In the genomic region with DNA sequence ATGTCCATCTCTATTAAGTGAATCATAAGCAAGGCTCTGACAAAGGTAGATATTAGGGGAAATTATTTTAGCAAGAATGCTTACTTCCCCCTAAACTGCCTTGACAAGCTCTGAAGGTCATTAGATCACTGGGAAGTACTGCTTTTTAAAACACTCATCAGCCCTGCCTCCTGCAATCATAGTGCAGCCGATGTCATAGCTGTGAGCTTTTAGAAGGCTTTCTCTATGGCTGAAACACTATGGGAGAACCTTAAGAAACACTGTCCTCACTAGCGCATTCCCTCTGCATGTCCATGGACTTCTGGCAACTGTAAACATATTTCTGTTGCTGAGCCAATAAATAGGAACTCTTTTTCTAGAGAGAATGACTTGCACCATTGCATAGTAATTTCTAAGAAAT, we compare ENCODE assay signal across 1 cellular context.
TF ChIP-seq lines count a peak whose summit lies in the region.

No MANE protein-coding gene starts in this region.

TF ChIP-seq in H1, 55 proteins besides CTCF, POLR2A, EP300 and RAD21 (continued from another document):
- TF ChIP-seq TCF12 (IDR thresholded peaks at IDR 0.05; ENCODE audit: low read depth, low read length) (no peak), BACH1 (IDR thresholded peaks at IDR 0.05; ENCODE audit: low read length) (no peak), HDAC6 (IDR thresholded peaks at IDR 0.05; ENCODE audit: low read depth, low read length) (no peak), TBP (IDR thresholded peaks at IDR 0.05; ENCODE audit: low read depth, low read length) (no peak), BCL11A (IDR thresholded peaks at IDR 0.05; ENCODE audit: low read depth in 2 of 2, low read length in 2 of 2) (no peak), YY1 (IDR thresholded peaks at IDR 0.05; ENCODE audit: low read depth, low read length) (no peak), TAF7 (optimal IDR thresholded peaks at IDR 0.05; ENCODE audit: borderline replicate concordance, low read depth, low read length) (no peak), EZH2 (IDR thresholded peaks at IDR 0.05; ENCODE audit: low read depth, low read length, severe bottlenecking) (no peak), RFX5 (IDR thresholded peaks at IDR 0.05; ENCODE audit: borderline replicate concordance, low read depth, low read length) (no peak)
- TF ChIP-seq, protein P1, sequence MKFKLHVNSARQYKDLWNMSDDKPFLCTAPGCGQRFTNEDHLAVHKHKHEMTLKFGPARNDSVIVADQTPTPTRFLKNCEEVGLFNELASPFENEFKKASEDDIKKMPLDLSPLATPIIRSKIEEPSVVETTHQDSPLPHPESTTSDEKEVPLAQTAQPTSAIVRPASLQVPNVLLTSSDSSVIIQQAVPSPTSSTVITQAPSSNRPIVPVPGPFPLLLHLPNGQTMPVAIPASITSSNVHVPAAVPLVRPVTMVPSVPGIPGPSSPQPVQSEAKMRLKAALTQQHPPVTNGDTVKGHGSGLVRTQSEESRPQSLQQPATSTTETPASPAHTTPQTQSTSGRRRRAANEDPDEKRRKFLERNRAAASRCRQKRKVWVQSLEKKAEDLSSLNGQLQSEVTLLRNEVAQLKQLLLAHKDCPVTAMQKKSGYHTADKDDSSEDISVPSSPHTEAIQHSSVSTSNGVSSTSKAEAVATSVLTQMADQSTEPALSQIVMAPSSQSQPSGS (IDR thresholded peaks at IDR 0.05; ENCODE audit: low read length): no peak
- TF ChIP-seq, protein P2, sequence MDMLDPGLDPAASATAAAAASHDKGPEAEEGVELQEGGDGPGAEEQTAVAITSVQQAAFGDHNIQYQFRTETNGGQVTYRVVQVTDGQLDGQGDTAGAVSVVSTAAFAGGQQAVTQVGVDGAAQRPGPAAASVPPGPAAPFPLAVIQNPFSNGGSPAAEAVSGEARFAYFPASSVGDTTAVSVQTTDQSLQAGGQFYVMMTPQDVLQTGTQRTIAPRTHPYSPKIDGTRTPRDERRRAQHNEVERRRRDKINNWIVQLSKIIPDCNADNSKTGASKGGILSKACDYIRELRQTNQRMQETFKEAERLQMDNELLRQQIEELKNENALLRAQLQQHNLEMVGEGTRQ (IDR thresholded peaks at IDR 0.05; ENCODE audit: low read length): no peak
